Comparison of ENCODE assay signal across 1 cellular context in genomic region chr16:67326472-67327309, GRCh38.
TF ChIP-seq lines count a peak whose summit lies in the region.

TSS of gene KCTD19 (minus strand) at chr16:67326741. CDS start at chr16:67326707, 34 bp downstream.
TSS of gene LRRC36 (plus strand) at chr16:67326815. CDS start at chr16:67326863, 48 bp downstream.

TF ChIP-seq in HepG2, 621 proteins besides CTCF, POLR2A, EP300 and RAD21 (continued from another document and continues in another):
- TF ChIP-seq ZBTB40 (IDR thresholded peaks at IDR 0.05) (no peak), ZBTB40 (CRISPR knock-in tag; IDR thresholded peaks at IDR 0.05) (no peak), SMARCC2 (IDR thresholded peaks at IDR 0.05) (no peak), RXRA (CRISPR knock-in tag; IDR thresholded peaks at IDR 0.05) (0 out of 2 replicates have a peak, but pooled peaks have one; percentile 22), SRSF4 (IDR thresholded peaks at IDR 0.05; ENCODE audit: low read depth, low read length, poor library complexity, severe bottlenecking) (no peak), ZNF558 (CRISPR knock-in tag; IDR thresholded peaks at IDR 0.05; ENCODE audit: borderline replicate concordance) (no peak), NAIF1 (CRISPR knock-in tag; IDR thresholded peaks at IDR 0.05; ENCODE audit: borderline replicate concordance) (no peak), GATAD1 (CRISPR knock-in tag; IDR thresholded peaks at IDR 0.05) (peak; percentile 45; the same call in 1 of the 2 replicates), TMF1 (CRISPR knock-in tag; IDR thresholded peaks at IDR 0.05; ENCODE audit: low read depth) (no peak), CBX5 (CRISPR knock-in tag; IDR thresholded peaks at IDR 0.05; ENCODE audit: borderline replicate concordance) (no peak), AKNA (CRISPR knock-in tag; IDR thresholded peaks at IDR 0.05; ENCODE audit: borderline replicate concordance) (no peak)
- TF ChIP-seq, protein P1, sequence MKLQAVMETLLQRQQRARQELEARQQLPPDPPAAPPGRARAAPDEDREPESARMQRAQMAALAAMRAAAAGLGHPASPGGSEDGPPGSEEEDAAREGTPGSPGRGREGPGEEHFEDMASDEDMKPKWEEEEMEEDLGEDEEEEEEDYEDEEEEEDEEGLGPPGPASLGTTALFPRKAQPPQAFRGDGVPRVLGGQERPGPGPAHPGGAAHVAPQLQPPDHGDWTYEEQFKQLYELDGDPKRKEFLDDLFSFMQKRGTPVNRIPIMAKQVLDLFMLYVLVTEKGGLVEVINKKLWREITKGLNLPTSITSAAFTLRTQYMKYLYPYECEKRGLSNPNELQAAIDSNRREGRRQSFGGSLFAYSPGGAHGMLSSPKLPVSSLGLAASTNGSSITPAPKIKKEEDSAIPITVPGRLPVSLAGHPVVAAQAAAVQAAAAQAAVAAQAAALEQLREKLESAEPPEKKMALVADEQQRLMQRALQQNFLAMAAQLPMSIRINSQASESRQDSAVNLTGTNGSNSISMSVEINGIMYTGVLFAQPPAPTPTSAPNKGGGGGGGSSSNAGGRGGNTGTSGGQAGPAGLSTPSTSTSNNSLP (IDR thresholded peaks at IDR 0.05; ENCODE audit: low read depth, low read length): no peak
- TF ChIP-seq, protein P2, sequence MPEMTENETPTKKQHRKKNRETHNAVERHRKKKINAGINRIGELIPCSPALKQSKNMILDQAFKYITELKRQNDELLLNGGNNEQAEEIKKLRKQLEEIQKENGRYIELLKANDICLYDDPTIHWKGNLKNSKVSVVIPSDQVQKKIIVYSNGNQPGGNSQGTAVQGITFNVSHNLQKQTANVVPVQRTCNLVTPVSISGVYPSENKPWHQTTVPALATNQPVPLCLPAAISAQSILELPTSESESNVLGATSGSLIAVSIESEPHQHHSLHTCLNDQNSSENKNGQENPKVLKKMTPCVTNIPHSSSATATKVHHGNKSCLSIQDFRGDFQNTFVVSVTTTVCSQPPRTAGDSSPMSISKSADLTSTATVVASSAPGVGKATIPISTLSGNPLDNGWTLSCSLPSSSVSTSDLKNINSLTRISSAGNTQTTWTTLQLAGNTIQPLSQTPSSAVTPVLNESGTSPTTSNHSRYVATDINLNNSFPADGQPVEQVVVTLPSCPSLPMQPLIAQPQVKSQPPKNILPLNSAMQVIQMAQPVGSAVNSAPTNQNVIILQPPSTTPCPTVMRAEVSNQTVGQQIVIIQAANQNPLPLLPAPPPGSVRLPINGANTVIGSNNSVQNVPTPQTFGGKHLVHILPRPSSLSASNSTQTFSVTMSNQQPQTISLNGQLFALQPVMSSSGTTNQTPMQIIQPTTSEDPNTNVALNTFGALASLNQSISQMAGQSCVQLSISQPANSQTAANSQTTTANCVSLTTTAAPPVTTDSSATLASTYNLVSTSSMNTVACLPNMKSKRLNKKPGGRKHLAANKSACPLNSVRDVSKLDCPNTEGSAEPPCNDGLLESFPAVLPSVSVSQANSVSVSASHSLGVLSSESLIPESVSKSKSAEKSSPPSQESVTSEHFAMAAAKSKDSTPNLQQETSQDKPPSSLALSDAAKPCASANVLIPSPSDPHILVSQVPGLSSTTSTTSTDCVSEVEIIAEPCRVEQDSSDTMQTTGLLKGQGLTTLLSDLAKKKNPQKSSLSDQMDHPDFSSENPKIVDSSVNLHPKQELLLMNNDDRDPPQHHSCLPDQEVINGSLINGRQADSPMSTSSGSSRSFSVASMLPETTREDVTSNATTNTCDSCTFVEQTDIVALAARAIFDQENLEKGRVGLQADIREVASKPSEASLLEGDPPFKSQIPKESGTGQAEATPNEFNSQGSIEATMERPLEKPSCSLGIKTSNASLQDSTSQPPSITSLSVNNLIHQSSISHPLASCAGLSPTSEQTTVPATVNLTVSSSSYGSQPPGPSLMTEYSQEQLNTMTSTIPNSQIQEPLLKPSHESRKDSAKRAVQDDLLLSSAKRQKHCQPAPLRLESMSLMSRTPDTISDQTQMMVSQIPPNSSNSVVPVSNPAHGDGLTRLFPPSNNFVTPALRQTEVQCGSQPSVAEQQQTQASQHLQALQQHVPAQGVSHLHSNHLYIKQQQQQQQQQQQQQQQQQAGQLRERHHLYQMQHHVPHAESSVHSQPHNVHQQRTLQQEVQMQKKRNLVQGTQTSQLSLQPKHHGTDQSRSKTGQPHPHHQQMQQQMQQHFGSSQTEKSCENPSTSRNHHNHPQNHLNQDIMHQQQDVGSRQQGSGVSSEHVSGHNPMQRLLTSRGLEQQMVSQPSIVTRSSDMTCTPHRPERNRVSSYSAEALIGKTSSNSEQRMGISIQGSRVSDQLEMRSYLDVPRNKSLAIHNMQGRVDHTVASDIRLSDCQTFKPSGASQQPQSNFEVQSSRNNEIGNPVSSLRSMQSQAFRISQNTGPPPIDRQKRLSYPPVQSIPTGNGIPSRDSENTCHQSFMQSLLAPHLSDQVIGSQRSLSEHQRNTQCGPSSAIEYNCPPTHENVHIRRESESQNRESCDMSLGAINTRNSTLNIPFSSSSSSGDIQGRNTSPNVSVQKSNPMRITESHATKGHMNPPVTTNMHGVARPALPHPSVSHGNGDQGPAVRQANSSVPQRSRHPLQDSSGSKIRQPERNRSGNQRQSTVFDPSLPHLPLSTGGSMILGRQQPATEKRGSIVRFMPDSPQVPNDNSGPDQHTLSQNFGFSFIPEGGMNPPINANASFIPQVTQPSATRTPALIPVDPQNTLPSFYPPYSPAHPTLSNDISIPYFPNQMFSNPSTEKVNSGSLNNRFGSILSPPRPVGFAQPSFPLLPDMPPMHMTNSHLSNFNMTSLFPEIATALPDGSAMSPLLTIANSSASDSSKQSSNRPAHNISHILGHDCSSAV (CRISPR knock-in tag; IDR thresholded peaks at IDR 0.05; ENCODE audit: borderline replicate concordance): no peak
- TF ChIP-seq, protein P3, sequence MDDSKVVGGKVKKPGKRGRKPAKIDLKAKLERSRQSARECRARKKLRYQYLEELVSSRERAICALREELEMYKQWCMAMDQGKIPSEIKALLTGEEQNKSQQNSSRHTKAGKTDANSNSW (CRISPR knock-in tag; IDR thresholded peaks at IDR 0.05; ENCODE audit: borderline replicate concordance): no peak; the same call in 1 of the 2 replicates
- TF ChIP-seq, protein P4, sequence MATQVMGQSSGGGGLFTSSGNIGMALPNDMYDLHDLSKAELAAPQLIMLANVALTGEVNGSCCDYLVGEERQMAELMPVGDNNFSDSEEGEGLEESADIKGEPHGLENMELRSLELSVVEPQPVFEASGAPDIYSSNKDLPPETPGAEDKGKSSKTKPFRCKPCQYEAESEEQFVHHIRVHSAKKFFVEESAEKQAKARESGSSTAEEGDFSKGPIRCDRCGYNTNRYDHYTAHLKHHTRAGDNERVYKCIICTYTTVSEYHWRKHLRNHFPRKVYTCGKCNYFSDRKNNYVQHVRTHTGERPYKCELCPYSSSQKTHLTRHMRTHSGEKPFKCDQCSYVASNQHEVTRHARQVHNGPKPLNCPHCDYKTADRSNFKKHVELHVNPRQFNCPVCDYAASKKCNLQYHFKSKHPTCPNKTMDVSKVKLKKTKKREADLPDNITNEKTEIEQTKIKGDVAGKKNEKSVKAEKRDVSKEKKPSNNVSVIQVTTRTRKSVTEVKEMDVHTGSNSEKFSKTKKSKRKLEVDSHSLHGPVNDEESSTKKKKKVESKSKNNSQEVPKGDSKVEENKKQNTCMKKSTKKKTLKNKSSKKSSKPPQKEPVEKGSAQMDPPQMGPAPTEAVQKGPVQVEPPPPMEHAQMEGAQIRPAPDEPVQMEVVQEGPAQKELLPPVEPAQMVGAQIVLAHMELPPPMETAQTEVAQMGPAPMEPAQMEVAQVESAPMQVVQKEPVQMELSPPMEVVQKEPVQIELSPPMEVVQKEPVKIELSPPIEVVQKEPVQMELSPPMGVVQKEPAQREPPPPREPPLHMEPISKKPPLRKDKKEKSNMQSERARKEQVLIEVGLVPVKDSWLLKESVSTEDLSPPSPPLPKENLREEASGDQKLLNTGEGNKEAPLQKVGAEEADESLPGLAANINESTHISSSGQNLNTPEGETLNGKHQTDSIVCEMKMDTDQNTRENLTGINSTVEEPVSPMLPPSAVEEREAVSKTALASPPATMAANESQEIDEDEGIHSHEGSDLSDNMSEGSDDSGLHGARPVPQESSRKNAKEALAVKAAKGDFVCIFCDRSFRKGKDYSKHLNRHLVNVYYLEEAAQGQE (IDR thresholded peaks at IDR 0.05; ENCODE audit: borderline replicate concordance in 1 of 2, low read depth in 1 of 2, low read length in 2 of 2): no peak
